ENCODE assay signal across 1 cellular context in genomic region chr11:124441519-124441918, GRCh38.
TF ChIP-seq lines count a peak whose summit lies in the region.

No MANE protein-coding gene starts in this region.

TF ChIP-seq in GM23338, 12 proteins besides CTCF, POLR2A, EP300 and RAD21 (continued from another document):
- TF ChIP-seq ZNF462 (CRISPR knock-in tag; IDR thresholded peaks at IDR 0.05) (no peak), CREB1 (CRISPR knock-in tag; IDR thresholded peaks at IDR 0.05; ENCODE audit: low read depth) (no peak), POLR2AphosphoS5 (IDR thresholded peaks at IDR 0.05; ENCODE audit: low read depth) (no peak), ZNF331 (CRISPR knock-in tag; IDR thresholded peaks at IDR 0.05; ENCODE audit: low read depth) (no peak), ZNF114 (CRISPR knock-in tag; IDR thresholded peaks at IDR 0.05) (no peak)
